ENCODE assay signal across 9 cellular contexts in the genomic region with DNA sequence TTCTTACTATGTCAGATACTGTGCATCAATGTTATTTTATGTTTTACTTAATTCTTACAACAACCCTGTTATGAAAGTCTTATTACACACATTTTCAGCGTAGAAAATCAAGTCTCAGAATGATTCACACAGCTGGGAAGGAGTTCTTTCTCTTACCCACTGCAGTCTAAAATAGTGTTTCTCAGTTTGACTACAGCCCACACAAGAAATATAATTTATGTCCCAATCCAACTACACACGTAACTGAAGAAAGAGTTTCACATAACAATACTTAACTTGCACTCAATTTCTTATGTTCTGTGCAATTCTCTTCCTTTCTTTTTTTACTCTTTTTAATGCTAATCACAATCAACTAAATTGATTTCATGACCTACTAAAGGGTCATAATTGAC.
A peak's percentile ranks its signal among the peaks of the same experiment; 100 is the strongest.
DNase-seq lines count a peak whose midpoint lies in the region; ATAC-seq, FAIRE-seq and TF ChIP-seq lines count a peak whose summit lies in the region.
"Had no signal": no experiment of that assay in that cellular context is flagged by ENCODE, and none has a peak within 500 bp of the region (broad histone marks: within the 10 kb centered on the region; RNA-seq: fewer than 3 reads in every experiment).

No MANE protein-coding gene starts in this region.

- no peak for DNase-seq in left ventricle myocardium superior
- DNase-seq in left ventricle myocardium inferior: no peak
- DNase-seq in SKM-1 (lab: John Stamatoyannopoulos, UW; ENCODE audit: unreplicated experiment): no peak
- no peak for DNase-seq in Kasumi-1 (lab: John Stamatoyannopoulos, UW)
- no peak for DNase-seq in DMS 273 treated with DMSO at 0.1 percent for 48 hours (lab: John Stamatoyannopoulos, UW)
- DNase-seq in urothelium cell line (ENCODE audit: low spot score): no peak
- DNase-seq: activated B cell treated with CpG ODN at 0.5 μM for 24 hours had no signal

- no peak overlapping the region for H2AFZ ChIP-seq in KMS-11 (ENCODE audit: low read depth)

- intact Hi-C loops in left ventricle myocardium superior (cut with micrococcal nuclease): loop anchor here (5.0 kb wide), 1 partner anchor 1014 kb away; no protein-coding TSS in a partner anchor
- intact Hi-C loops in left ventricle myocardium inferior (cut with micrococcal nuclease): loop anchor here (10.0 kb wide), 1 partner anchor 133 kb away; no protein-coding TSS in a partner anchor

- H3K4me2 ChIP-seq in KMS-11: peak overlapping the region; percentile 22; the same call in 1 of the 2 replicates

- H4K20me1 ChIP-seq in KMS-11 (ENCODE audit: insufficient read depth): no peaks in the 10 kb centered on the region

- ATAC-seq in left ventricle myocardium superior (peak; percentile 34), HG02852 (IDR thresholded peaks at IDR 0.05; ENCODE audit: unreplicated experiment) (peak; percentile 73)

- H3K4me1 ChIP-seq in left ventricle myocardium inferior (peaks cover 15% of the 10 kb centered on the region), KMS-11 (ENCODE audit: low read depth, poor library complexity, severe bottlenecking) (peaks cover 23% of the 10 kb centered on the region)

- TF ChIP-seq CTCF in left ventricle myocardium inferior (IDR thresholded peaks at IDR 0.05; ENCODE audit: borderline replicate concordance) (no peak), KMS-11 (conservative IDR thresholded peaks at IDR 0.05; ENCODE audit: low read depth, low read length) (no peak)

- no peak for FAIRE-seq in urothelium cell line (lab: Jason Lieb, UNC)

- no peaks in the 10 kb centered on the region for H3K79me2 ChIP-seq in KMS-11 (ENCODE audit: insufficient read depth, low read depth)

- H3K36me3 ChIP-seq in left ventricle myocardium inferior (no peaks in the 10 kb centered on the region), KMS-11 (ENCODE audit: insufficient read depth) (no peaks in the 10 kb centered on the region)

- H3K9ac ChIP-seq in KMS-11: no peak overlapping the region

- no peak overlapping the region for H3K27ac ChIP-seq in left ventricle myocardium inferior (replicated peaks)
- no peak overlapping the region for H3K27ac ChIP-seq in KMS-11

- no peaks in the 10 kb centered on the region for H3K27me3 ChIP-seq in left ventricle myocardium inferior (ENCODE audit: low read depth)
- H3K27me3 ChIP-seq in KMS-11 (ENCODE audit: insufficient read depth, low read depth): no peaks in the 10 kb centered on the region

- no peaks in the 10 kb centered on the region for H3K9me3 ChIP-seq in left ventricle myocardium inferior (replicated peaks)

- no peak overlapping the region for H3K4me3 ChIP-seq in left ventricle myocardium inferior
- H3K4me3 ChIP-seq in KMS-11 (IDR thresholded peaks at IDR 0.05; ENCODE audit: insufficient read depth, low read depth, low read length): no peak overlapping the region
